In genomic region chr10:36191009-36191408, GRCh38 we compare ENCODE assay signal across 22 cellular contexts.
"Had no signal": no experiment of that assay in that cellular context is flagged by ENCODE, and none has a peak within 500 bp of the region (broad histone marks: within the 10 kb centered on the region; RNA-seq: fewer than 3 reads in every experiment).

No MANE protein-coding gene starts in this region.

- H3K27me3 ChIP-seq: SJSA1 had no signal

- H3K4me3 ChIP-seq: SJSA1, SK-N-MC had no signal

- H3K4me1 ChIP-seq: SJSA1 had no signal

- H3K36me3 ChIP-seq: SJSA1 had no signal

- DNase-seq: KBM-7, MV-4-11, NCI-H1048, NCI-H1105, NCI-H1417, NCI-H146, NCI-H1694 treated with DMSO at 0.1 percent for 48 hours, NCI-H1930, NCI-H2081, NCI-H2107, NCI-H345, NCI-H446 treated with DMSO at 0.1 percent for 48 hours, NCI-H510A treated with DMSO at 0.1 percent for 48 hours, NCI-H526, NCI-H774, Right ventricle myocardium superior, RPMI8226, SIG-M5, T-helper 1 cell had no signal

- H3K27ac ChIP-seq: HL-60, SJSA1, SK-N-MC had no signal
